ENCODE assay signal across 1 cellular context in the genomic region with DNA sequence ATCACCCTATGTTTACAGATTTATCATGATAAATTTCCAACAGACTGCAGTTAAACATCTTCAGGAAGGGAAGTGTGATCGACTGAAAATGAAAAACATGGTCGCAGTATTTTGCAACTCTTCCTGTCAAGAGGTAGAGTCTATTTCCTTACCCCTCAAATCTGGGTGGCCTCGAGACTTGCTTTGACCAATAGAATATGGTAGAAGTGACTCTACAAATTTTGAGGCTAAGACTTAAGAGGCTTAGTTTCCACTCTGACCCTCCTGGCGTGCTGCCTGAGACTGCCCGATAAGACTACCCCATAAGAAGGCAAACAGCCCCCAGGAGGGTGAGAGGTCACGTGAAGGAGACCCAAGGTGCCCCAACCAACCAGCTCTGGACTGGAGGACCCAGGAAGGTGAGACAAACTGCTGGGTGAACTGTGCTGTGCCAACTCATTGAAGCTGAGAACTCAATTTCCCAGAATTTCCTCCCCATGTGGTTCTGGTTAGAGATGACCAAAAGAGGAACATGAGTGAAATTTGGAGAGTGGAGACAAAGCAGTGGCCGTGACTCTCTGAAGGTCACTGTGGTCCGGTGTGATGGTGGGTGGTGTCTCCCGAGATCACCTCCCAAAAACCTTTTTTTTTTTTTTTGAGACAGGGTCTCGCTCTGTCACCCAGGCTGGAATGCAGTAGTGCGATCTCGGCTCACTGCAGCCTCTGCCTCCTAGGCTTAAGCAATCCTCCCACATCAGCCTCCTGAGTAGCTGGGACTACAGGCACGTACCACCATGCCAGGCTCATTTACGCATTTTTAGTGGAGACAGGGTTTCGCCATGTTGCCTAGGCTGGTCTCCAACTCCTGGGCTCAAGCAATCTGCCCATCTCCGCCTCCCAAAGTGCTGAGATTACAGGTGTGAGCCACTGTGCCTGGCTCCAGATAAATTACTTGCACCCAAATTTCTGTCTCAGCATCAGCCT.
TF ChIP-seq lines count a peak whose summit lies in the region.

No MANE protein-coding gene starts in this region.

TF ChIP-seq in K562, 482 proteins besides CTCF, POLR2A, EP300 and RAD21 (continued from another document):
- TF ChIP-seq, protein P1, sequence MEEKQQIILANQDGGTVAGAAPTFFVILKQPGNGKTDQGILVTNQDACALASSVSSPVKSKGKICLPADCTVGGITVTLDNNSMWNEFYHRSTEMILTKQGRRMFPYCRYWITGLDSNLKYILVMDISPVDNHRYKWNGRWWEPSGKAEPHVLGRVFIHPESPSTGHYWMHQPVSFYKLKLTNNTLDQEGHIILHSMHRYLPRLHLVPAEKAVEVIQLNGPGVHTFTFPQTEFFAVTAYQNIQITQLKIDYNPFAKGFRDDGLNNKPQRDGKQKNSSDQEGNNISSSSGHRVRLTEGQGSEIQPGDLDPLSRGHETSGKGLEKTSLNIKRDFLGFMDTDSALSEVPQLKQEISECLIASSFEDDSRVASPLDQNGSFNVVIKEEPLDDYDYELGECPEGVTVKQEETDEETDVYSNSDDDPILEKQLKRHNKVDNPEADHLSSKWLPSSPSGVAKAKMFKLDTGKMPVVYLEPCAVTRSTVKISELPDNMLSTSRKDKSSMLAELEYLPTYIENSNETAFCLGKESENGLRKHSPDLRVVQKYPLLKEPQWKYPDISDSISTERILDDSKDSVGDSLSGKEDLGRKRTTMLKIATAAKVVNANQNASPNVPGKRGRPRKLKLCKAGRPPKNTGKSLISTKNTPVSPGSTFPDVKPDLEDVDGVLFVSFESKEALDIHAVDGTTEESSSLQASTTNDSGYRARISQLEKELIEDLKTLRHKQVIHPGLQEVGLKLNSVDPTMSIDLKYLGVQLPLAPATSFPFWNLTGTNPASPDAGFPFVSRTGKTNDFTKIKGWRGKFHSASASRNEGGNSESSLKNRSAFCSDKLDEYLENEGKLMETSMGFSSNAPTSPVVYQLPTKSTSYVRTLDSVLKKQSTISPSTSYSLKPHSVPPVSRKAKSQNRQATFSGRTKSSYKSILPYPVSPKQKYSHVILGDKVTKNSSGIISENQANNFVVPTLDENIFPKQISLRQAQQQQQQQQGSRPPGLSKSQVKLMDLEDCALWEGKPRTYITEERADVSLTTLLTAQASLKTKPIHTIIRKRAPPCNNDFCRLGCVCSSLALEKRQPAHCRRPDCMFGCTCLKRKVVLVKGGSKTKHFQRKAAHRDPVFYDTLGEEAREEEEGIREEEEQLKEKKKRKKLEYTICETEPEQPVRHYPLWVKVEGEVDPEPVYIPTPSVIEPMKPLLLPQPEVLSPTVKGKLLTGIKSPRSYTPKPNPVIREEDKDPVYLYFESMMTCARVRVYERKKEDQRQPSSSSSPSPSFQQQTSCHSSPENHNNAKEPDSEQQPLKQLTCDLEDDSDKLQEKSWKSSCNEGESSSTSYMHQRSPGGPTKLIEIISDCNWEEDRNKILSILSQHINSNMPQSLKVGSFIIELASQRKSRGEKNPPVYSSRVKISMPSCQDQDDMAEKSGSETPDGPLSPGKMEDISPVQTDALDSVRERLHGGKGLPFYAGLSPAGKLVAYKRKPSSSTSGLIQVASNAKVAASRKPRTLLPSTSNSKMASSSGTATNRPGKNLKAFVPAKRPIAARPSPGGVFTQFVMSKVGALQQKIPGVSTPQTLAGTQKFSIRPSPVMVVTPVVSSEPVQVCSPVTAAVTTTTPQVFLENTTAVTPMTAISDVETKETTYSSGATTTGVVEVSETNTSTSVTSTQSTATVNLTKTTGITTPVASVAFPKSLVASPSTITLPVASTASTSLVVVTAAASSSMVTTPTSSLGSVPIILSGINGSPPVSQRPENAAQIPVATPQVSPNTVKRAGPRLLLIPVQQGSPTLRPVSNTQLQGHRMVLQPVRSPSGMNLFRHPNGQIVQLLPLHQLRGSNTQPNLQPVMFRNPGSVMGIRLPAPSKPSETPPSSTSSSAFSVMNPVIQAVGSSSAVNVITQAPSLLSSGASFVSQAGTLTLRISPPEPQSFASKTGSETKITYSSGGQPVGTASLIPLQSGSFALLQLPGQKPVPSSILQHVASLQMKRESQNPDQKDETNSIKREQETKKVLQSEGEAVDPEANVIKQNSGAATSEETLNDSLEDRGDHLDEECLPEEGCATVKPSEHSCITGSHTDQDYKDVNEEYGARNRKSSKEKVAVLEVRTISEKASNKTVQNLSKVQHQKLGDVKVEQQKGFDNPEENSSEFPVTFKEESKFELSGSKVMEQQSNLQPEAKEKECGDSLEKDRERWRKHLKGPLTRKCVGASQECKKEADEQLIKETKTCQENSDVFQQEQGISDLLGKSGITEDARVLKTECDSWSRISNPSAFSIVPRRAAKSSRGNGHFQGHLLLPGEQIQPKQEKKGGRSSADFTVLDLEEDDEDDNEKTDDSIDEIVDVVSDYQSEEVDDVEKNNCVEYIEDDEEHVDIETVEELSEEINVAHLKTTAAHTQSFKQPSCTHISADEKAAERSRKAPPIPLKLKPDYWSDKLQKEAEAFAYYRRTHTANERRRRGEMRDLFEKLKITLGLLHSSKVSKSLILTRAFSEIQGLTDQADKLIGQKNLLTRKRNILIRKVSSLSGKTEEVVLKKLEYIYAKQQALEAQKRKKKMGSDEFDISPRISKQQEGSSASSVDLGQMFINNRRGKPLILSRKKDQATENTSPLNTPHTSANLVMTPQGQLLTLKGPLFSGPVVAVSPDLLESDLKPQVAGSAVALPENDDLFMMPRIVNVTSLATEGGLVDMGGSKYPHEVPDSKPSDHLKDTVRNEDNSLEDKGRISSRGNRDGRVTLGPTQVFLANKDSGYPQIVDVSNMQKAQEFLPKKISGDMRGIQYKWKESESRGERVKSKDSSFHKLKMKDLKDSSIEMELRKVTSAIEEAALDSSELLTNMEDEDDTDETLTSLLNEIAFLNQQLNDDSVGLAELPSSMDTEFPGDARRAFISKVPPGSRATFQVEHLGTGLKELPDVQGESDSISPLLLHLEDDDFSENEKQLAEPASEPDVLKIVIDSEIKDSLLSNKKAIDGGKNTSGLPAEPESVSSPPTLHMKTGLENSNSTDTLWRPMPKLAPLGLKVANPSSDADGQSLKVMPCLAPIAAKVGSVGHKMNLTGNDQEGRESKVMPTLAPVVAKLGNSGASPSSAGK (IDR thresholded peaks at IDR 0.05), result peak; percentile 47
- TF ChIP-seq, protein P2, sequence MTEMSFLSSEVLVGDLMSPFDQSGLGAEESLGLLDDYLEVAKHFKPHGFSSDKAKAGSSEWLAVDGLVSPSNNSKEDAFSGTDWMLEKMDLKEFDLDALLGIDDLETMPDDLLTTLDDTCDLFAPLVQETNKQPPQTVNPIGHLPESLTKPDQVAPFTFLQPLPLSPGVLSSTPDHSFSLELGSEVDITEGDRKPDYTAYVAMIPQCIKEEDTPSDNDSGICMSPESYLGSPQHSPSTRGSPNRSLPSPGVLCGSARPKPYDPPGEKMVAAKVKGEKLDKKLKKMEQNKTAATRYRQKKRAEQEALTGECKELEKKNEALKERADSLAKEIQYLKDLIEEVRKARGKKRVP (CRISPR knock-in tag; IDR thresholded peaks at IDR 0.05), result no peak
- TF ChIP-seq ZZZ3 (IDR thresholded peaks at IDR 0.05) (no peak), CCAR2 (IDR thresholded peaks at IDR 0.05; ENCODE audit: low read depth, low read length) (no peak), DDX20 (tag; IDR thresholded peaks at IDR 0.05; ENCODE audit: low read depth) (no peak), GATAD2A (IDR thresholded peaks at IDR 0.05) (no peak), ZNF583 (CRISPR knock-in tag; IDR thresholded peaks at IDR 0.05) (no peak), RHOXF2B (CRISPR knock-in tag; conservative IDR thresholded peaks at IDR 0.05) (no peak), KDM1A (IDR thresholded peaks at IDR 0.05) (0 out of 4 replicates have a peak, but pooled peaks of 1 of the 2 experiments have one; percentile 16), ZNF224 (CRISPR knock-in tag; IDR thresholded peaks at IDR 0.05) (no peak), RBM34 (IDR thresholded peaks at IDR 0.05; ENCODE audit: borderline replicate concordance, insufficient read depth, low read length) (no peak), MTA1 (IDR thresholded peaks at IDR 0.05; ENCODE audit: borderline replicate concordance) (no peak), HNRNPUL1 (IDR thresholded peaks at IDR 0.05; ENCODE audit: low read length) (no peak), ERF (CRISPR knock-in tag; IDR thresholded peaks at IDR 0.05) (no peak), STAT5A (IDR thresholded peaks at IDR 0.05; ENCODE audit: borderline replicate concordance, low read length) (no peak), SMARCA5 (IDR thresholded peaks at IDR 0.05) (no peak), NR1H2 (CRISPR knock-in tag; IDR thresholded peaks at IDR 0.05) (no peak), SMARCB1 (IDR thresholded peaks at IDR 0.05; ENCODE audit: insufficient read length, low read depth) (no peak), NFE2 (IDR thresholded peaks at IDR 0.05; ENCODE audit: low read depth) (peak; percentile 34; the same call in 1 of the 2 replicates), MAFK (IDR thresholded peaks at IDR 0.05; ENCODE audit: low read length) (no peak), ETV6 (IDR thresholded peaks at IDR 0.05; ENCODE audit: borderline replicate concordance in 1 of 2, low read depth in 2 of 2, low read length in 1 of 2) (no peak), ETV6 (CRISPR knock-in tag; IDR thresholded peaks at IDR 0.05; ENCODE audit: borderline replicate concordance) (no peak), ETV1 (tag; conservative IDR thresholded peaks at IDR 0.05; ENCODE audit: low read depth) (0 out of 2 replicates have a peak, but pooled peaks have one; percentile 10), SETDB1 (IDR thresholded peaks at IDR 0.05; ENCODE audit: low read length) (no peak)
- TF ChIP-seq, protein P3, sequence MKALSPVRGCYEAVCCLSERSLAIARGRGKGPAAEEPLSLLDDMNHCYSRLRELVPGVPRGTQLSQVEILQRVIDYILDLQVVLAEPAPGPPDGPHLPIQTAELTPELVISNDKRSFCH (CRISPR knock-in tag; IDR thresholded peaks at IDR 0.05), result no peak
- TF ChIP-seq, protein P3 (tag; IDR thresholded peaks at IDR 0.05), result no peak
- TF ChIP-seq, protein P4, sequence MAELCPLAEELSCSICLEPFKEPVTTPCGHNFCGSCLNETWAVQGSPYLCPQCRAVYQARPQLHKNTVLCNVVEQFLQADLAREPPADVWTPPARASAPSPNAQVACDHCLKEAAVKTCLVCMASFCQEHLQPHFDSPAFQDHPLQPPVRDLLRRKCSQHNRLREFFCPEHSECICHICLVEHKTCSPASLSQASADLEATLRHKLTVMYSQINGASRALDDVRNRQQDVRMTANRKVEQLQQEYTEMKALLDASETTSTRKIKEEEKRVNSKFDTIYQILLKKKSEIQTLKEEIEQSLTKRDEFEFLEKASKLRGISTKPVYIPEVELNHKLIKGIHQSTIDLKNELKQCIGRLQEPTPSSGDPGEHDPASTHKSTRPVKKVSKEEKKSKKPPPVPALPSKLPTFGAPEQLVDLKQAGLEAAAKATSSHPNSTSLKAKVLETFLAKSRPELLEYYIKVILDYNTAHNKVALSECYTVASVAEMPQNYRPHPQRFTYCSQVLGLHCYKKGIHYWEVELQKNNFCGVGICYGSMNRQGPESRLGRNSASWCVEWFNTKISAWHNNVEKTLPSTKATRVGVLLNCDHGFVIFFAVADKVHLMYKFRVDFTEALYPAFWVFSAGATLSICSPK (IDR thresholded peaks at IDR 0.05; ENCODE audit: borderline replicate concordance), result no peak
- TF ChIP-seq, protein P5, sequence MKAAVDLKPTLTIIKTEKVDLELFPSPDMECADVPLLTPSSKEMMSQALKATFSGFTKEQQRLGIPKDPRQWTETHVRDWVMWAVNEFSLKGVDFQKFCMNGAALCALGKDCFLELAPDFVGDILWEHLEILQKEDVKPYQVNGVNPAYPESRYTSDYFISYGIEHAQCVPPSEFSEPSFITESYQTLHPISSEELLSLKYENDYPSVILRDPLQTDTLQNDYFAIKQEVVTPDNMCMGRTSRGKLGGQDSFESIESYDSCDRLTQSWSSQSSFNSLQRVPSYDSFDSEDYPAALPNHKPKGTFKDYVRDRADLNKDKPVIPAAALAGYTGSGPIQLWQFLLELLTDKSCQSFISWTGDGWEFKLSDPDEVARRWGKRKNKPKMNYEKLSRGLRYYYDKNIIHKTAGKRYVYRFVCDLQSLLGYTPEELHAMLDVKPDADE (conservative IDR thresholded peaks at IDR 0.05; ENCODE audit: control insufficient read depth, low read depth, low read length), result no peak
- TF ChIP-seq, protein P6, sequence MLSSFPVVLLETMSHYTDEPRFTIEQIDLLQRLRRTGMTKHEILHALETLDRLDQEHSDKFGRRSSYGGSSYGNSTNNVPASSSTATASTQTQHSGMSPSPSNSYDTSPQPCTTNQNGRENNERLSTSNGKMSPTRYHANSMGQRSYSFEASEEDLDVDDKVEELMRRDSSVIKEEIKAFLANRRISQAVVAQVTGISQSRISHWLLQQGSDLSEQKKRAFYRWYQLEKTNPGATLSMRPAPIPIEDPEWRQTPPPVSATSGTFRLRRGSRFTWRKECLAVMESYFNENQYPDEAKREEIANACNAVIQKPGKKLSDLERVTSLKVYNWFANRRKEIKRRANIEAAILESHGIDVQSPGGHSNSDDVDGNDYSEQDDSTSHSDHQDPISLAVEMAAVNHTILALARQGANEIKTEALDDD (IDR thresholded peaks at IDR 0.05), result peak; percentile 40
- TF ChIP-seq, protein P7, sequence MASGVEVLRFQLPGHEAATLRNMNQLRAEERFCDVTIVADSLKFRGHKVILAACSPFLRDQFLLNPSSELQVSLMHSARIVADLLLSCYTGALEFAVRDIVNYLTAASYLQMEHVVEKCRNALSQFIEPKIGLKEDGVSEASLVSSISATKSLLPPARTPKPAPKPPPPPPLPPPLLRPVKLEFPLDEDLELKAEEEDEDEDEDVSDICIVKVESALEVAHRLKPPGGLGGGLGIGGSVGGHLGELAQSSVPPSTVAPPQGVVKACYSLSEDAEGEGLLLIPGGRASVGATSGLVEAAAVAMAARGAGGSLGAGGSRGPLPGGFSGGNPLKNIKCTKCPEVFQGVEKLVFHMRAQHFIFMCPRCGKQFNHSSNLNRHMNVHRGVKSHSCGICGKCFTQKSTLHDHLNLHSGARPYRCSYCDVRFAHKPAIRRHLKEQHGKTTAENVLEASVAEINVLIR (CRISPR knock-in tag; IDR thresholded peaks at IDR 0.05), result no peak
